6 cellular contexts compared by ENCODE assay signal in the genomic region with DNA sequence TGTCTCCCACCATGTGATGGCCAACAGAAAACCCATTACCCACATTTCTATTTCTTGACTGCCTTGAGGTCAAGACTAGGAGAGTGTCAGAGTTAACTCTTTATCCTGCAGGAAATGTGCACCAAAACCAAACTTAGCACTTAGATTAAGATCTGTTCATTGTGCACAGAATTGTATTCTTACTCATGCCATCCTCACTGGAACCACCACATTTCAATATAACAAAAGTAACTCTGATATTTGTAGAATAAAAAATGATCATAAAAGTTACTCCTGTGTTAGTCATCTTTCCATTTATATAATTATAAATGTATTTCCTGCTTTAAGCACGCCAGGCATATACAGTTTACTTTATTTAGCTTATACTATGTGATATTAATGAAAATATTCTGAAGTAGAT.
"Had no signal": no experiment of that assay in that cellular context is flagged by ENCODE, and none has a peak within 500 bp of the region (broad histone marks: within the 10 kb centered on the region; RNA-seq: fewer than 3 reads in every experiment).

No MANE protein-coding gene starts in this region.

- H3K4me2 ChIP-seq: GM23338 had no signal

- DNase-seq: H9, HCEC 1CT, KBM-7 had no signal

- H2AFZ ChIP-seq: GM23338 had no signal

- H3K4me3 ChIP-seq: GM23338 had no signal

- ATAC-seq: GM23338 had no signal

- FAIRE-seq: H1, HTR-8/SVneo had no signal
